In genomic region chr10:11724938-11725776, GRCh38 we compare ENCODE assay signal across 8 cellular contexts. TPM values are rescaled to one million over a fixed set of nuclear protein-coding genes. Genes with fewer than 3 reads are reported as not detected.
DNase-seq lines count a peak whose midpoint lies in the region; ATAC-seq and TF ChIP-seq lines count a peak whose summit lies in the region.

No MANE protein-coding gene starts in this region.

- no peaks in the 10 kb centered on the region for H3K4me1 ChIP-seq in CD8-positive, alpha-beta T cell (ENCODE audit: insufficient read depth, low read length)
- H3K4me1 ChIP-seq in SJCRH30, result no peaks in the 10 kb centered on the region
- no peaks in the 10 kb centered on the region for H3K4me1 ChIP-seq in esophagus muscularis mucosa

- peaks cover 5% of the 10 kb centered on the region for H3K9me3 Mint-ChIP-seq in CD8-positive, alpha-beta T cell
- H3K9me3 Mint-ChIP-seq in natural killer cell, result no peaks in the 10 kb centered on the region

- H3K9me3 ChIP-seq in CD8-positive, alpha-beta T cell (ENCODE audit: low read length), result no peaks in the 10 kb centered on the region
- no peaks in the 10 kb centered on the region for H3K9me3 ChIP-seq in SJCRH30 (replicated peaks)
- peaks cover 0 to 4% (median 0%) of the 10 kb centered on the region in 4 donors for H3K9me3 ChIP-seq in esophagus muscularis mucosa

- H3K36me3 ChIP-seq in CD8-positive, alpha-beta T cell (ENCODE audit: insufficient read depth, low read length), result no peaks in the 10 kb centered on the region
- no peaks in the 10 kb centered on the region for H3K36me3 ChIP-seq in SJCRH30
- no peaks in the 10 kb centered on the region for H3K36me3 ChIP-seq in esophagus muscularis mucosa

- TF ChIP-seq POLR2A in esophagus muscularis mucosa (IDR thresholded peaks at IDR 0.05; ENCODE audit: low read depth), result no peak

- H3K27me3 Mint-ChIP-seq in CD8-positive, alpha-beta T cell (ENCODE audit: low read depth), result peaks cover 8% of the 10 kb centered on the region
- H3K27me3 Mint-ChIP-seq in natural killer cell (ENCODE audit: low read depth in 2 of 2), result peaks cover 5 to 7% of the 10 kb centered on the region in 2 donors

- H3K4me3 ChIP-seq in CD8-positive, alpha-beta T cell (ENCODE audit: low read depth, low read length), result no peak overlapping the region
- H3K4me3 ChIP-seq in SJCRH30 (no peak overlapping the region), esophagus muscularis mucosa (no peak overlapping the region)

- no peak overlapping the region for H3K27ac Mint-ChIP-seq in CD8-positive, alpha-beta T cell
- no peak overlapping the region for H3K27ac Mint-ChIP-seq in natural killer cell

- peak; percentile 73 for ATAC-seq in CD8-positive, alpha-beta T cell
- ATAC-seq in GM18519 (IDR thresholded peaks at IDR 0.05; ENCODE audit: low FRiP score, unreplicated experiment) (peak; percentile 59), HG03460 (IDR thresholded peaks at IDR 0.05; ENCODE audit: unreplicated experiment) (peak; percentile 79), natural killer cell (peak in 2 of 3 donors; percentile 50 to 59)

- no peak for TF ChIP-seq EP300 in esophagus muscularis mucosa (IDR thresholded peaks at IDR 0.05)

- no peak for DNase-seq in CD8-positive, alpha-beta T cell
- DNase-seq in SJCRH30 (peak; percentile 42 to 73), esophagus muscularis mucosa (ENCODE audit: extremely low spot score) (no peak), natural killer cell (no peak), T1000 (lab: John Stamatoyannopoulos, UW) (no peak), NCI-H2081 treated with DMSO at 0.1 percent for 48 hours (lab: John Stamatoyannopoulos, UW) (no peak)

- H3K27me3 ChIP-seq in CD8-positive, alpha-beta T cell (ENCODE audit: insufficient read depth, low read length), result no peaks in the 10 kb centered on the region
- no peaks in the 10 kb centered on the region for H3K27me3 ChIP-seq in SJCRH30
- no peaks in the 10 kb centered on the region for H3K27me3 ChIP-seq in esophagus muscularis mucosa

- POLR2A ChIA-PET in CD8-positive, alpha-beta T cell (lab: Charles Lee), result interaction anchor here (1.9 kb wide), 1 partner anchor 14 kb away, joined by 4 read pairs; no protein-coding TSS in a partner anchor

- CTCF ChIA-PET in CD8-positive, alpha-beta T cell (lab: Charles Lee), result interaction anchor here (0.6 to 6.3 kb wide), 15 partner anchors 11 to 220 kb away, joined by 3 to 63 read pairs (median 4); no protein-coding TSS in a partner anchor

- H3K36me3 Mint-ChIP-seq in CD8-positive, alpha-beta T cell, result no peaks in the 10 kb centered on the region
- H3K36me3 Mint-ChIP-seq in natural killer cell, result no peaks in the 10 kb centered on the region

- intact Hi-C loops in CD8-positive, alpha-beta T cell (cut with DNase I, micrococcal nuclease), result loop anchor here (1.0 to 10.0 kb wide), 3 partner anchors 33 to 210 kb away; partner anchors contain the start of gene USP6NL (in 1 of the 2)
- intact Hi-C loops in esophagus muscularis mucosa (cut with DNase I), result loop anchor here (5.0 kb wide), 1 partner anchor 208 kb away; no protein-coding TSS in a partner anchor
- intact Hi-C loops in natural killer cell (cut with micrococcal nuclease), result loop anchor here (1.0 kb wide), 1 partner anchor 210 kb away; no protein-coding TSS in a partner anchor

- no peak overlapping the region for H3K27ac ChIP-seq in CD8-positive, alpha-beta T cell (ENCODE audit: low read depth, low read length)
- H3K27ac ChIP-seq in SJCRH30 (no peak overlapping the region), esophagus muscularis mucosa (replicated peaks in 1 of 4) (no peak overlapping the region)

- 65% methylated on average over 20 of the region's 20 CpGs for WGBS in esophagus muscularis mucosa

- TF ChIP-seq CTCF in CD8-positive, alpha-beta T cell (IDR thresholded peaks at IDR 0.05), result peak; percentile 79
- TF ChIP-seq CTCF in esophagus muscularis mucosa (IDR thresholded peaks at IDR 0.05) (peak; percentile 53 to 63 (median 53)), natural killer cell (IDR thresholded peaks at IDR 0.05) (peak; percentile 52)

- peaks cover 4% of the 10 kb centered on the region for H3K4me1 Mint-ChIP-seq in CD8-positive, alpha-beta T cell (ENCODE audit: low read depth)
- H3K4me1 Mint-ChIP-seq in natural killer cell, result peaks cover 5 to 6% of the 10 kb centered on the region in 2 donors

- no peak overlapping the region for H3K4me3 Mint-ChIP-seq in CD8-positive, alpha-beta T cell
- no peak overlapping the region for H3K4me3 Mint-ChIP-seq in natural killer cell

RNA-seq across cellular contexts. Expression of gene ECHDC3, which starts 17.0 kb away (rescaled TPM):
- 1 to 10 TPM in 1 of 2 experiments, under 1 TPM in 1; 0.90 to 1.3 TPM for total RNA-seq in CD8-positive, alpha-beta T cell
- total RNA-seq in SJCRH30 (2014; rRNA removed; shearing (Covaris generic)), result not detected in 2 replicates
- total RNA-seq in esophagus muscularis mucosa, result 10 to 100 TPM in 3 of 4 donors, 1 to 10 TPM in 1; 7.9 to 30.6 (median 19.7) TPM
- 1 to 10 TPM in 1 of 3 donors, under 1 TPM in 1, not detected in 1; 0.38 to 4.8 TPM for total RNA-seq in natural killer cell

Comparison
In these comparisons a context has a peak if more than half of its experiments do, and no peak if none do; other contexts are left out.
1. DNase-seq: peak in SJCRH30 (2 of 2); none in CD8-positive, alpha-beta T cell (0 of 7), esophagus muscularis mucosa (single experiment), natural killer cell (single experiment), T1000 (single experiment) and NCI-H2081 treated with DMSO at 0.1 percent for 48 hours (single experiment).
2. Peak in every context shown above with its lines, with median percentiles within 50 percentile points of each other: ATAC-seq and CTCF ChIP-seq.